ENCODE assay signal across 28 cellular contexts in genomic region chr11:7632211-7632610, GRCh38.
"Had no signal": no experiment of that assay in that cellular context is flagged by ENCODE, and none has a peak within 500 bp of the region (broad histone marks: within the 10 kb centered on the region; RNA-seq: fewer than 3 reads in every experiment).

No MANE protein-coding gene starts in this region.

- H3K4me3 Mint-ChIP-seq: mesothelial cell of epicardium; naive B cell; natural killer cell; nephron progenitor cell; stimulated activated naive B cell treated with anti-CD40 and anti-IgM and Interleukin-4, amounts not matched to agents 10 μg/mL and 1 μg/mL and 100 μg/mL, for 72 hours had no signal

- H3K27me3 Mint-ChIP-seq: naive B cell; stimulated activated naive B cell treated with anti-CD40 and anti-IgM and Interleukin-4, amounts not matched to agents 10 μg/mL and 1 μg/mL and 100 μg/mL, for 72 hours had no signal

- DNase-seq: hippocampal formation; left colon; left lung; lower lobe of right lung; mammary epithelial cell; mesendoderm; naive B cell; natural killer cell; nephron progenitor cell; ovary; retina; right cardiac atrium; stimulated activated CD4-positive, alpha-beta T cell treated with anti-CD3 and anti-CD28 coated beads, Interleukin-12 subunit alpha, Interleukin-12 subunit beta, amount 100 ng/mL, for 4 hours; stimulated activated CD4-positive, alpha-beta T cell treated with anti-CD3 and anti-CD28 coated beads, Interleukin-15, amount 100 ng/mL, for 24 hours; stimulated activated CD4-positive, alpha-beta T cell treated with anti-CD3 and anti-CD28 coated beads, Interleukin-2, amount 100 ng/mL, for 24 hours; stimulated activated CD4-positive, alpha-beta T cell treated with anti-CD3 and anti-CD28 coated beads, Interleukin-4, amount 100 ng/mL, for 1 hour; stimulated activated naive B cell treated with anti-CD40 and anti-IgM and Interleukin-4, amounts not matched to agents 10 μg/mL and 1 μg/mL and 100 μg/mL, for 72 hours; stimulated activated naive CD8-positive, alpha-beta T cell treated with anti-CD3 and anti-CD28 coated beads, Interleukin-15, Interleukin-2, amounts not matched to agents 100 U/mL and 50 U/mL, for 24 hours; stomach; testis; thyroid gland; trophoblast cell; upper lobe of right lung; uterus had no signal

- H3K9me3 ChIP-seq: left lung, lower lobe of right lung, ovary, prostate gland, stomach, testis, thyroid gland, upper lobe of right lung, uterus had no signal

- H3K27ac ChIP-seq: left lung, lower lobe of right lung, ovary, prostate gland, skin epidermis, stomach, testis, thyroid gland, upper lobe of right lung, uterus had no signal

- H3K9me3 Mint-ChIP-seq: mesothelial cell of epicardium; naive B cell; natural killer cell; nephron progenitor cell; stimulated activated naive B cell treated with anti-CD40 and anti-IgM and Interleukin-4, amounts not matched to agents 10 μg/mL and 1 μg/mL and 100 μg/mL, for 72 hours had no signal

- H3K4me1 ChIP-seq: left lung, lower lobe of right lung, testis, upper lobe of right lung, uterus had no signal

- H3K27ac Mint-ChIP-seq: mesothelial cell of epicardium; natural killer cell; nephron progenitor cell; stimulated activated naive B cell treated with anti-CD40 and anti-IgM and Interleukin-4, amounts not matched to agents 10 μg/mL and 1 μg/mL and 100 μg/mL, for 72 hours had no signal

- H3K4me1 Mint-ChIP-seq: naive B cell; natural killer cell; nephron progenitor cell; stimulated activated naive B cell treated with anti-CD40 and anti-IgM and Interleukin-4, amounts not matched to agents 10 μg/mL and 1 μg/mL and 100 μg/mL, for 72 hours had no signal

- H3K4me3 ChIP-seq: left lung, lower lobe of right lung, ovary, prostate gland, skin epidermis, stomach, testis, thyroid gland, upper lobe of right lung, uterus had no signal

- H3K27me3 ChIP-seq: left lung, ovary, stomach, testis, thyroid gland, upper lobe of right lung, uterus had no signal

- H3K36me3 ChIP-seq: ovary, prostate gland, uterus had no signal

- ATAC-seq: left colon; left lung; lower lobe of right lung; natural killer cell; right cardiac atrium; sciatic nerve; stimulated activated naive B cell treated with anti-CD40 and anti-IgM and Interleukin-4, amounts not matched to agents 10 μg/mL and 1 μg/mL and 100 μg/mL, for 72 hours; stimulated activated naive CD8-positive, alpha-beta T cell treated with anti-CD3 and anti-CD28 coated beads, Interleukin-15, Interleukin-2, amounts not matched to agents 100 U/mL and 50 U/mL, for 24 hours; upper lobe of right lung had no signal

- H3K36me3 Mint-ChIP-seq: natural killer cell had no signal
